1 cellular context compared by ENCODE assay signal in the genomic region with DNA sequence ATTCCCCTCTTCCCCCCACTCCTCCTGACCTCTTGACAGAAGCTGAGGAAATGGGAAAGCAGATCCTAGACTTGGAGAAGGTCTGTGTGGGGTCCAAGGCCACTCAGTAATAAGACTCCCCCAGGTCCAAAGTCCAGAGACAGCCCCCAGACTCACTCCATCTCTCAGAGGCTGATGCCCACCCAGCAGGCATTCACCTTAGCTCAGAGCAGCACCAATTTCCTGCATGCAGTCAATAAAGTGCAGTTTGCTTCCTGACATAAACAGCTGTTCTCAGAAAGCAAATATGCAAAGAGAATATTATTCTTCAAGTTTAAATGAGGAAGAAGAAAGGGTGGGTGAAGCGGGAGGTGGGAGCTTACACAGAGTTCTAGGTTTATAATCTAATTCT.
TF ChIP-seq lines count a peak whose summit lies in the region.

No MANE protein-coding gene starts in this region.

TF ChIP-seq in SK-N-SH, 30 proteins besides CTCF, POLR2A, EP300 and RAD21 (continued from another document):
- TF ChIP-seq REST (IDR thresholded peaks at IDR 0.05; ENCODE audit: low read depth, low read length): no peak
- TF ChIP-seq FOXM1 (IDR thresholded peaks at IDR 0.05; ENCODE audit: low read depth): no peak
- TF ChIP-seq FOXJ3 (CRISPR knock-in tag; IDR thresholded peaks at IDR 0.05): no peak
- no peak for TF ChIP-seq NRF1 (IDR thresholded peaks at IDR 0.05; ENCODE audit: low read depth, low read length)
- TF ChIP-seq CHD2 (IDR thresholded peaks at IDR 0.05; ENCODE audit: low read length, partially characterized antibody): no peak
- TF ChIP-seq GABPA (IDR thresholded peaks at IDR 0.05; ENCODE audit: low read depth): no peak
- TF ChIP-seq, protein P1, sequence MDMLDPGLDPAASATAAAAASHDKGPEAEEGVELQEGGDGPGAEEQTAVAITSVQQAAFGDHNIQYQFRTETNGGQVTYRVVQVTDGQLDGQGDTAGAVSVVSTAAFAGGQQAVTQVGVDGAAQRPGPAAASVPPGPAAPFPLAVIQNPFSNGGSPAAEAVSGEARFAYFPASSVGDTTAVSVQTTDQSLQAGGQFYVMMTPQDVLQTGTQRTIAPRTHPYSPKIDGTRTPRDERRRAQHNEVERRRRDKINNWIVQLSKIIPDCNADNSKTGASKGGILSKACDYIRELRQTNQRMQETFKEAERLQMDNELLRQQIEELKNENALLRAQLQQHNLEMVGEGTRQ (IDR thresholded peaks at IDR 0.05; ENCODE audit: borderline replicate concordance, low read depth, low read length): no peak
- TF ChIP-seq SMC3 (IDR thresholded peaks at IDR 0.05; ENCODE audit: low read depth, low read length): no peak
- TF ChIP-seq MEF2A (IDR thresholded peaks at IDR 0.05; ENCODE audit: borderline replicate concordance, low read depth): no peak
- no peak for TF ChIP-seq TAF1 (IDR thresholded peaks at IDR 0.05; ENCODE audit: borderline replicate concordance, low read depth, low read length)
- TF ChIP-seq ZBTB33 (IDR thresholded peaks at IDR 0.05; ENCODE audit: borderline replicate concordance, low read depth): no peak
- TF ChIP-seq, protein P2, sequence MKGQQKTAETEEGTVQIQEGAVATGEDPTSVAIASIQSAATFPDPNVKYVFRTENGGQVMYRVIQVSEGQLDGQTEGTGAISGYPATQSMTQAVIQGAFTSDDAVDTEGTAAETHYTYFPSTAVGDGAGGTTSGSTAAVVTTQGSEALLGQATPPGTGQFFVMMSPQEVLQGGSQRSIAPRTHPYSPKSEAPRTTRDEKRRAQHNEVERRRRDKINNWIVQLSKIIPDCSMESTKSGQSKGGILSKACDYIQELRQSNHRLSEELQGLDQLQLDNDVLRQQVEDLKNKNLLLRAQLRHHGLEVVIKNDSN (IDR thresholded peaks at IDR 0.05; ENCODE audit: borderline replicate concordance, low read depth): no peak
